13 cellular contexts compared by ENCODE assay signal in genomic region chr2:39403311-39403710, GRCh38. TPM values are rescaled to one million over a fixed set of nuclear protein-coding genes. Genes with fewer than 3 reads are reported as not detected.
DNase-seq lines count a peak whose midpoint lies in the region; ATAC-seq and TF ChIP-seq lines count a peak whose summit lies in the region.
"Had no signal": no experiment of that assay in that cellular context is flagged by ENCODE, and none has a peak within 500 bp of the region (broad histone marks: within the 10 kb centered on the region; RNA-seq: fewer than 3 reads in every experiment).

No MANE protein-coding gene starts in this region.

- H3K4me1 Mint-ChIP-seq in T-helper 2 cell treated with Interferon-gamma antibody and Interleukin-4, amounts not matched to agents 5 μg/mL and 100 μg/mL, for 36 hours (ENCODE audit: low read depth) = peaks cover 30% of the 10 kb centered on the region
- peaks cover 45% of the 10 kb centered on the region for H3K4me1 Mint-ChIP-seq in endodermal cell
- peaks cover 32 to 75% of the 10 kb centered on the region in 2 donors for H3K4me1 Mint-ChIP-seq in immature natural killer cell

- H3K27ac Mint-ChIP-seq in T-helper 2 cell treated with Interferon-gamma antibody and Interleukin-4, amounts not matched to agents 5 μg/mL and 100 μg/mL, for 36 hours = peak overlapping the region; percentile 6
- H3K27ac Mint-ChIP-seq in endodermal cell (peak overlapping the region; percentile 64), immature natural killer cell (peak overlapping the region in 2 of 6 donors; percentile 18 to 57)
- H3K27ac Mint-ChIP-seq: activated naive CD4-positive, alpha-beta T cell treated with anti-CD3 and anti-CD28 coated beads, Interleukin-2, amount 10 ng/mL, durations not matched to agents 7 days and 5 days; stimulated activated naive CD8-positive, alpha-beta T cell treated with anti-CD3 and anti-CD28 coated beads, Interleukin-15, Interleukin-2, amounts not matched to agents 100 ng/mL and 50 ng/mL, for 24 hours had no signal

- H3K27me3 ChIP-seq in endodermal cell (ENCODE audit: control insufficient read depth, insufficient read depth, low read length, poor library complexity, severe bottlenecking) (no peaks in the 10 kb centered on the region), dorsolateral prefrontal cortex (no peaks in the 10 kb centered on the region)

- intact Hi-C loops in dorsolateral prefrontal cortex (cut with DNase I) = no loop called here

- H3K27ac ChIP-seq in endodermal cell (ENCODE audit: low read depth, low read length) (no peak overlapping the region), dorsolateral prefrontal cortex (peak overlapping the region in 1 of 59 donors; percentile 15)
- H3K27ac ChIP-seq: 22Rv1, RWPE1 had no signal

- no peak overlapping the region for H3K4me3 ChIP-seq in endodermal cell (ENCODE audit: low read length)
- H3K4me3 ChIP-seq in dorsolateral prefrontal cortex = no peak overlapping the region

- H3K27me3 Mint-ChIP-seq in T-helper 2 cell treated with Interferon-gamma antibody and Interleukin-4, amounts not matched to agents 5 μg/mL and 100 μg/mL, for 36 hours (ENCODE audit: low read depth) = no peaks in the 10 kb centered on the region
- H3K27me3 Mint-ChIP-seq in endodermal cell (ENCODE audit: insufficient read depth) (no peaks in the 10 kb centered on the region), immature natural killer cell (ENCODE audit: low read depth in 3 of 3) (peaks cover 0 to 2% (median 0%) of the 10 kb centered on the region in 3 donors)
- H3K27me3 Mint-ChIP-seq: activated naive CD4-positive, alpha-beta T cell treated with anti-CD3 and anti-CD28 coated beads, Interleukin-2, amount 10 ng/mL, durations not matched to agents 7 days and 5 days; stimulated activated naive CD8-positive, alpha-beta T cell treated with anti-CD3 and anti-CD28 coated beads, Interleukin-15, Interleukin-2, amounts not matched to agents 100 ng/mL and 50 ng/mL, for 24 hours had no signal

- no peak overlapping the region for H3K9ac ChIP-seq in endodermal cell (ENCODE audit: extremely low read depth, low read length, poor library complexity, severe bottlenecking)

- H3K4me1 ChIP-seq in endodermal cell (ENCODE audit: control insufficient read depth, insufficient read depth, low read length) = no peaks in the 10 kb centered on the region

- peak; percentile 49 for ATAC-seq in HG03025 (IDR thresholded peaks at IDR 0.05; ENCODE audit: low FRiP score, unreplicated experiment)

- DNase-seq in T-helper 2 cell treated with Interferon-gamma antibody and Interleukin-4, amounts not matched to agents 5 μg/mL and 100 μg/mL, for 36 hours (ENCODE audit: low spot score) = no peak
- DNase-seq in T-helper 2 cell (no peak), endodermal cell (no peak), pons (ENCODE audit: low spot score) (peak; percentile 22), SHP77 treated with DMSO at 0.1 percent for 48 hours (lab: John Stamatoyannopoulos, UW) (no peak), immature natural killer cell (no peak), dorsolateral prefrontal cortex (no peak)
- DNase-seq: activated naive CD4-positive, alpha-beta T cell treated with anti-CD3 and anti-CD28 coated beads, Interleukin-2, amount 10 ng/mL, durations not matched to agents 7 days and 5 days; occipital lobe had no signal

- H3K9me3 Mint-ChIP-seq in T-helper 2 cell treated with Interferon-gamma antibody and Interleukin-4, amounts not matched to agents 5 μg/mL and 100 μg/mL, for 36 hours = no peaks in the 10 kb centered on the region
- H3K9me3 Mint-ChIP-seq in endodermal cell (no peaks in the 10 kb centered on the region), immature natural killer cell (no peaks in the 10 kb centered on the region)
- H3K9me3 Mint-ChIP-seq: activated naive CD4-positive, alpha-beta T cell treated with anti-CD3 and anti-CD28 coated beads, Interleukin-2, amount 10 ng/mL, durations not matched to agents 7 days and 5 days; stimulated activated naive CD8-positive, alpha-beta T cell treated with anti-CD3 and anti-CD28 coated beads, Interleukin-15, Interleukin-2, amounts not matched to agents 100 ng/mL and 50 ng/mL, for 24 hours had no signal

- no peaks in the 10 kb centered on the region for H3K9me3 ChIP-seq in endodermal cell (ENCODE audit: control insufficient read depth, low read length)

- TF ChIP-seq CTCF in endodermal cell (conservative IDR thresholded peaks at IDR 0.05) (no peak), dorsolateral prefrontal cortex (IDR thresholded peaks at IDR 0.05 in 54 of 56, conservative IDR thresholded peaks at IDR 0.05 in 2 of 56; ENCODE audit: low read depth in 1 of 56, partially characterized antibody in 56 of 56) (no peak)

- H3K4me3 Mint-ChIP-seq in T-helper 2 cell treated with Interferon-gamma antibody and Interleukin-4, amounts not matched to agents 5 μg/mL and 100 μg/mL, for 36 hours = no peak overlapping the region
- no peak overlapping the region for H3K4me3 Mint-ChIP-seq in endodermal cell
- H3K4me3 Mint-ChIP-seq in immature natural killer cell = no peak overlapping the region
- H3K4me3 Mint-ChIP-seq: activated naive CD4-positive, alpha-beta T cell treated with anti-CD3 and anti-CD28 coated beads, Interleukin-2, amount 10 ng/mL, durations not matched to agents 7 days and 5 days; stimulated activated naive CD8-positive, alpha-beta T cell treated with anti-CD3 and anti-CD28 coated beads, Interleukin-15, Interleukin-2, amounts not matched to agents 100 ng/mL and 50 ng/mL, for 24 hours had no signal

- 87 to 94% methylated on average over 4 of the region's 4 CpGs for WGBS in endodermal cell (ENCODE audit: insufficient coverage in 1 of 2, insufficient read length in 1 of 2), 2 experiments

- no peaks in the 10 kb centered on the region for H3K36me3 ChIP-seq in endodermal cell (ENCODE audit: control insufficient read depth, insufficient read depth, low read length)

- H3K36me3 Mint-ChIP-seq in T-helper 2 cell treated with Interferon-gamma antibody and Interleukin-4, amounts not matched to agents 5 μg/mL and 100 μg/mL, for 36 hours (ENCODE audit: low read depth) = no peaks in the 10 kb centered on the region
- H3K36me3 Mint-ChIP-seq in endodermal cell (ENCODE audit: low read depth) (peaks cover 2% of the 10 kb centered on the region), immature natural killer cell (no peaks in the 10 kb centered on the region)
- H3K36me3 Mint-ChIP-seq: activated naive CD4-positive, alpha-beta T cell treated with anti-CD3 and anti-CD28 coated beads, Interleukin-2, amount 10 ng/mL, durations not matched to agents 7 days and 5 days had no signal

RNA-seq across cellular contexts. Expression of gene MAP4K3, which starts 33.8 kb away (rescaled TPM):
- total RNA-seq in endodermal cell = 10 to 100 TPM; 39.1 to 45.5 TPM
- polyA plus RNA-seq in endodermal cell (2013, experiment 1 of 2) = 33.3 TPM
- 29.6 TPM for polyA plus RNA-seq in endodermal cell (2013, experiment 2 of 2)
- polyA plus RNA-seq in immature natural killer cell = 1 to 10 TPM; 1.5 to 3.9 (median 2.8) TPM
- total RNA-seq in dorsolateral prefrontal cortex = 100 to 1,000 TPM in 1 of 120 experiments, 10 to 100 TPM in 119; 50.1 to 100 (median 72.2) TPM
